Comparison of ENCODE assay signal across 9 cellular contexts in the genomic region with DNA sequence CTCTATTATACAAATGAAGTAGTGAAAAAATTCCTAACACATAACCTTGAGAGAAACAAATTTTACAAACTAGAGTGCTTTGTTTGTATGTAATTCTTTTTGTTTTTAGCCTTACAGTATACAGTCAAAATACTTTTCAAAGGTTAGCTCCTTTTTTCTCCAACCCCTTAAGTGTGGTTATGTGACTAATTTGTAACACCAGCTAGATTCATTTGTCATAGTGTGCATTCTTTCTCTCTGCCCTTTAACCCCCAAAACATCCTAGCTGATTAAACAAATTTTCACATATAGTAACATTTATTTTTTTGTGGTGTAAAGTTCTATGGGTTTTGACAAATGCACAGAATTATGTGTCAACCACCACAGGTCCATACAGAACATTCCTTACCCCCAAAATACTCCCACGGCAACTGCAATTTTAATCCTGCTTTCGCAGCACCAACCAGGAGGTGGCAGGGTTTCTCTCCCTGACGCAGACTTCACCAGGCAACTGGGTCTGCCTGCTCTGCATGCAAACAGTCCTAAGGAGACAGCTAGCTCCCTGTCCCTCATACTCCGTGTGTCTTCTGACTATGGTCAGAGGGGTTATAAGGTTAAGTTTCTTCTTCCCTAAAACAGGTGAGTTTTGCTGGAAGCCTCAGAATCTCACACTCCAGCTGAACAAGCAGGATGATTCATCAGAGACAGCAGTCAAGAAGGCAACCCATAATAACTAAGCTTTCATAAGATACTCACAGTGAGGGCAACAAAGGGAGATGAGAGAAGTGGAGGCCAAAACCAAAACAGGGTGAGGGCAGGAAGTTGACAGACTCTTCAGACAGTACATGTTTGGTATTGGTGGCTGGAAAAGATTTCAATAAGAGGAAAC. TPM values are rescaled to one million over a fixed set of nuclear protein-coding genes. Genes with fewer than 3 reads are reported as not detected.
DNase-seq lines count a peak whose midpoint lies in the region; ATAC-seq, FAIRE-seq and TF ChIP-seq lines count a peak whose summit lies in the region.
"Had no signal": no experiment of that assay in that cellular context is flagged by ENCODE, and none has a peak within 500 bp of the region (broad histone marks: within the 10 kb centered on the region; RNA-seq: fewer than 3 reads in every experiment).

No MANE protein-coding gene starts in this region.

- dilution Hi-C loops in endothelial cell of umbilical vein (cut with MboI; ENCODE audit: extremely low pct_ligation_motif_present, low sequenced_read_pairs) = no loop called here

- no peak overlapping the region for H3K27ac ChIP-seq in endothelial cell of umbilical vein (ENCODE audit: insufficient read depth, low read depth, low read length)

- peaks cover 11 to 13% of the 10 kb centered on the region in 2 experiments for H3K27me3 ChIP-seq in endothelial cell of umbilical vein (ENCODE audit: control insufficient read depth in 2 of 2, insufficient read depth in 2 of 2, low read length in 2 of 2)

- H3K4me3 ChIP-seq in endothelial cell of umbilical vein (replicated peaks in 1 of 3; ENCODE audit: insufficient read depth in 1 of 3, low read depth in 1 of 3, low read length in 3 of 3) = no peak overlapping the region
- no peak overlapping the region for H3K4me3 ChIP-seq in mucosa of descending colon

- FAIRE-seq in endothelial cell of umbilical vein (lab: Jason Lieb, UNC) = peak; percentile 84
- FAIRE-seq: endometrium had no signal

- in situ Hi-C loops in KBM-7 (cut with MboI; ENCODE audit: low pct_unique_long_range_greater_than_20kb, low sequenced_read_pairs) = no loop called here

- H3K36me3 ChIP-seq in endothelial cell of umbilical vein (ENCODE audit: control insufficient read depth in 2 of 2, extremely low read depth in 1 of 2, insufficient read depth in 2 of 2, low read length in 2 of 2) = no peaks in the 10 kb centered on the region
- H3K36me3 ChIP-seq in mucosa of descending colon (ENCODE audit: low read depth) = no peaks in the 10 kb centered on the region

- no peaks in the 10 kb centered on the region for H3K9me1 ChIP-seq in endothelial cell of umbilical vein (replicated peaks; ENCODE audit: control insufficient read depth, extremely low read depth, insufficient read depth, low read length)

- no peaks in the 10 kb centered on the region for H3K9me3 ChIP-seq in endothelial cell of umbilical vein (replicated peaks; ENCODE audit: control insufficient read depth, insufficient read depth, low read length)
- H3K9me3 ChIP-seq in mucosa of descending colon = no peaks in the 10 kb centered on the region

- CTCF ChIA-PET in endothelial cell of umbilical vein (lab: Charles Lee) = interaction anchor here (0.6 to 3.9 kb wide), 26 partner anchors 10 to 301 kb away, joined by 3 to 51 read pairs (median 4); a partner anchor contains a TSS

- POLR2A ChIA-PET in endothelial cell of umbilical vein (lab: Charles Lee) = no interaction called here

- no TSS peak for BruUV-seq in endothelial cell of umbilical vein (replicated peaks; lab: Mats Ljungman, UMichigan)

- no peaks in the 10 kb centered on the region for H4K20me1 ChIP-seq in endothelial cell of umbilical vein (replicated peaks; ENCODE audit: control insufficient read depth, extremely low read depth, insufficient read depth, low read length)

- H3K79me2 ChIP-seq in endothelial cell of umbilical vein (ENCODE audit: control insufficient read depth, insufficient read depth, low read length) = no peaks in the 10 kb centered on the region

- H2AFZ ChIP-seq in endothelial cell of umbilical vein (ENCODE audit: low read depth, low read length) = no peak overlapping the region

- DNase-seq in NCI-H748 (lab: John Stamatoyannopoulos, UW; ENCODE audit: unreplicated experiment) (peak; percentile 16), NCI-H748 treated with DMSO at 0.1 percent for 48 hours (lab: John Stamatoyannopoulos, UW) (no peak), KBM-7 (peak; percentile 58), endothelial cell of umbilical vein (ENCODE audit: low read depth, low spot score) (peak; percentile 59), mucosa of descending colon (peak in 2 of 3 donors; percentile 55 to 66), 8988T (no peak), mesenteric fat pad (ENCODE audit: low spot score) (no peak)
- DNase-seq in T-helper 2 cell treated with Interferon-gamma antibody and Interleukin-4, amounts not matched to agents 5 μg/mL and 100 μg/mL, for 36 hours (ENCODE audit: low spot score) = peak; percentile 33

- intact Hi-C loops in endothelial cell of umbilical vein (cut with micrococcal nuclease) = loop anchor here (1.0 to 5.0 kb wide), 3 partner anchors 161 to 216 kb away; no protein-coding TSS in a partner anchor
- intact Hi-C loops in mucosa of descending colon (cut with DNase I, micrococcal nuclease) = no loop called here

- no peaks in the 10 kb centered on the region for H3K36me3 Mint-ChIP-seq in T-helper 2 cell treated with Interferon-gamma antibody and Interleukin-4, amounts not matched to agents 5 μg/mL and 100 μg/mL, for 36 hours (ENCODE audit: low read depth)

- peaks cover 5% of the 10 kb centered on the region for H3K27me3 Mint-ChIP-seq in T-helper 2 cell treated with Interferon-gamma antibody and Interleukin-4, amounts not matched to agents 5 μg/mL and 100 μg/mL, for 36 hours (ENCODE audit: low read depth)

- H3K4me2 ChIP-seq in endothelial cell of umbilical vein (ENCODE audit: insufficient read depth, low read length) = no peak overlapping the region

- H3K4me1 ChIP-seq in endothelial cell of umbilical vein (ENCODE audit: control insufficient read depth, extremely low read depth, insufficient read depth, low read length) (no peaks in the 10 kb centered on the region), mucosa of descending colon (ENCODE audit: low read depth) (no peaks in the 10 kb centered on the region)

- no peaks in the 10 kb centered on the region for H3K4me1 Mint-ChIP-seq in T-helper 2 cell treated with Interferon-gamma antibody and Interleukin-4, amounts not matched to agents 5 μg/mL and 100 μg/mL, for 36 hours (ENCODE audit: low read depth)

- ATAC-seq in mucosa of descending colon = peak; percentile 74

- peak; percentile 61 to 62 for TF ChIP-seq CTCF in endothelial cell of umbilical vein (IDR thresholded peaks at IDR 0.05; ENCODE audit: extremely low read depth in 1 of 2, insufficient read depth in 1 of 2, low read depth in 1 of 2, low read length in 2 of 2)
- peak; percentile 12 for TF ChIP-seq CTCF in mucosa of descending colon (IDR thresholded peaks at IDR 0.05)

- TF ChIP-seq POLR2A in endothelial cell of umbilical vein (IDR thresholded peaks at IDR 0.05; ENCODE audit: low read depth, low read length) = no peak

- no peak overlapping the region for H3K9ac ChIP-seq in endothelial cell of umbilical vein (replicated peaks; ENCODE audit: extremely low read depth, insufficient read depth, low read length)

- no peak overlapping the region for H3K27ac Mint-ChIP-seq in T-helper 2 cell treated with Interferon-gamma antibody and Interleukin-4, amounts not matched to agents 5 μg/mL and 100 μg/mL, for 36 hours

- H3K4me3 Mint-ChIP-seq in T-helper 2 cell treated with Interferon-gamma antibody and Interleukin-4, amounts not matched to agents 5 μg/mL and 100 μg/mL, for 36 hours = no peak overlapping the region

- H3K9me3 Mint-ChIP-seq in T-helper 2 cell treated with Interferon-gamma antibody and Interleukin-4, amounts not matched to agents 5 μg/mL and 100 μg/mL, for 36 hours = no peaks in the 10 kb centered on the region

TF ChIP-seq in endothelial cell of umbilical vein, 7 proteins besides CTCF, POLR2A, EP300 and RAD21:
- no peak for TF ChIP-seq GATA2 (IDR thresholded peaks at IDR 0.05; ENCODE audit: insufficient read depth, insufficient read length, low read depth, low read length)
- no peak for TF ChIP-seq MYC (IDR thresholded peaks at IDR 0.05; ENCODE audit: low read depth, low read length)
- TF ChIP-seq FOS (IDR thresholded peaks at IDR 0.05; ENCODE audit: borderline replicate concordance, insufficient read depth, low read length) = no peak
- no peak for TF ChIP-seq POLR2AphosphoS5 (IDR thresholded peaks at IDR 0.05; ENCODE audit: insufficient read depth, low read depth, low read length)
- no peak for TF ChIP-seq JUN (IDR thresholded peaks at IDR 0.05; ENCODE audit: borderline replicate concordance, insufficient read depth, insufficient read length, low read depth)
- no peak for TF ChIP-seq EZH2 (IDR thresholded peaks at IDR 0.05; ENCODE audit: borderline replicate concordance, low read depth, low read length, severe bottlenecking)

RNA-seq across cellular contexts. Expression of a gene that starts 44.5 kb away (rescaled TPM):
- total RNA-seq in endothelial cell of umbilical vein (not detected in 2 replicates), mucosa of descending colon (under 1 TPM in 1 of 3 donors, not detected in 2; 0.12 TPM), mesenteric fat pad (not detected)
- not detected in 2 replicates for polyA plus RNA-seq in endothelial cell of umbilical vein
- polyA plus RNA-seq in endothelial cell of umbilical vein (2011; cell fraction: cytosol; rRNA removed) = not detected in 2 replicates
- not detected in 2 replicates for polyA plus RNA-seq in endothelial cell of umbilical vein (2011; cell fraction: nucleus; rRNA removed)
- not detected in 2 replicates for polyA plus RNA-seq in endothelial cell of umbilical vein (2012)
- not detected in 2 replicates for polyA minus RNA-seq in endothelial cell of umbilical vein
- polyA minus RNA-seq in endothelial cell of umbilical vein (2011; cell fraction: cytosol; rRNA and poly(A)+ RNA removed) = not detected
- polyA minus RNA-seq in endothelial cell of umbilical vein (2011; cell fraction: nucleus; rRNA and poly(A)+ RNA removed) = not detected in 2 replicates

Comparison
In these comparisons a context has a peak if more than half of its experiments do, and no peak if none do; other contexts are left out.
1. DNase-seq: peak in NCI-H748 (single experiment), KBM-7 (single experiment), T-helper 2 cell treated with Interferon-gamma antibody and Interleukin-4, amounts not matched to agents 5 μg/mL and 100 μg/mL, for 36 hours (single experiment), endothelial cell of umbilical vein (single experiment) and mucosa of descending colon (2 of 3); none in NCI-H748 treated with DMSO at 0.1 percent for 48 hours (single experiment), 8988T (single experiment) and mesenteric fat pad (single experiment).